26 cellular contexts compared by ENCODE assay signal in the genomic region with DNA sequence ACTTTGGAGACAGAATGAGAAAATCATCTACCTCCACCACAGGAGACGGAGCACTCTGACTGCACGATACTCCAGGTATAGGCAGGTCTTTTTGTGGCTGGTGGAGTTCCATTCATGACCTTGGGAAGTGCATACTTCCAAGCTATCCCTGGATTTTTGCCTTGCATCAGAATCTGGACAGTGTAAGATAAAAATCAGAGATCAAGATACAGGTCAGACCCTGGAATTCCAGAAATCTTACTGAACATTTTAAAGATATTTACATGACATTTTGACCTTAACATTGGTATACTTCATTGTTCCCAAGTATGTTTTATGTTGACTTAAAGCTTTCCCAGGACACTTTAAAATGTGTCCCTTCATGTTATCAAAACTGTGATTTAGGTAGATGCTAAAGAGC.
DNase-seq lines count a peak whose midpoint lies in the region; ATAC-seq, FAIRE-seq and TF ChIP-seq lines count a peak whose summit lies in the region.
"Had no signal": no experiment of that assay in that cellular context is flagged by ENCODE, and none has a peak within 500 bp of the region (broad histone marks: within the 10 kb centered on the region; RNA-seq: fewer than 3 reads in every experiment).

No MANE protein-coding gene starts in this region.

- H3K79me2 ChIP-seq in SK-N-SH (ENCODE audit: insufficient read depth), result no peaks in the 10 kb centered on the region

- H3K27ac ChIP-seq in A549 (peak overlapping the region; percentile 63 to 79; a peak in 5 of 6 replicates), SK-N-SH (ENCODE audit: low read depth in 2 of 2, low read length in 1 of 2) (no peak overlapping the region)
- H3K27ac ChIP-seq: RWPE1, SK-N-MC had no signal

- WGBS in A549 (ENCODE audit: missing lambda C conversion rate), result 68% methylated on average over 2 of the region's 2 CpGs
- 84% methylated on average over 2 of the region's 2 CpGs for WGBS in SK-N-SH (ENCODE audit: low lambda C conversion rate)

- TF ChIP-seq EP300 in A549 (IDR thresholded peaks at IDR 0.05), result peak; percentile 16 to 17; a peak in 1 of 5 replicates
- TF ChIP-seq EP300 in SK-N-SH (IDR thresholded peaks at IDR 0.05; ENCODE audit: borderline replicate concordance in 1 of 2, low read depth in 1 of 2, low read length in 1 of 2), result peak in 1 of 2 experiments; percentile 41; a peak in 1 of 4 replicates

- ATAC-seq in A549 (no peak), Right ventricle myocardium inferior (no peak), HG03196 (IDR thresholded peaks at IDR 0.05; ENCODE audit: unreplicated experiment) (no peak)

- no peaks in the 10 kb centered on the region for H3K27me3 Mint-ChIP-seq in mesothelial cell of epicardium (ENCODE audit: low read depth)

- H2AFZ ChIP-seq in SK-N-SH (ENCODE audit: low read depth), result no peak overlapping the region
- H2AFZ ChIP-seq: PC-9 had no signal

- H3K9me2 ChIP-seq in SK-N-SH, result no peaks in the 10 kb centered on the region

- DNase-seq in A549 (ENCODE audit: low read depth in 1 of 2, low spot score in 1 of 2) (peak in 1 of 2 experiments; percentile 21), EL (peak; percentile 46), SK-N-SH (no peak), mesothelial cell of epicardium (ENCODE audit: low spot score in 2 of 2, unreplicated experiment in 2 of 2) (no peak), Right ventricle myocardium inferior (ENCODE audit: missing footprints) (no peak), NCI-H2081 treated with DMSO at 0.1 percent for 48 hours (lab: John Stamatoyannopoulos, UW) (no peak), NCI-H2029 treated with DMSO at 0.1 percent for 48 hours (lab: John Stamatoyannopoulos, UW) (no peak)
- DNase-seq: 8988T; C1 segment of cervical spinal cord; CD4-positive, alpha-beta memory T cell; COR-L47; DMS79 treated with DMSO at 0.1 percent for 48 hours; NCI-H1092; NCI-H1417 treated with DMSO at 0.1 percent for 48 hours; NCI-H187; NCI-H2107; NCI-H524 treated with DMSO at 0.1 percent for 48 hours; NCI-H82; NK-92 treated with Interleukin-12 subunit alpha and Interleukin-12 subunit beta, amount 100 ng/mL, for 24 hours; SHP77 treated with DMSO at 0.1 percent for 48 hours had no signal

- H3K4me1 ChIP-seq in A549, result peaks cover 75% of the 10 kb centered on the region
- peaks cover 0 to 12% of the 10 kb centered on the region in 2 experiments; a peak in 2 of 4 replicates for H3K4me1 ChIP-seq in SK-N-SH (ENCODE audit: control insufficient read depth in 1 of 2, insufficient read depth in 2 of 2, low read depth in 1 of 2, low read length in 1 of 2)

- TF ChIP-seq CTCF in A549 (IDR thresholded peaks at IDR 0.05) (no peak), SK-N-SH (IDR thresholded peaks at IDR 0.05) (no peak), mesothelial cell of epicardium (IDR thresholded peaks at IDR 0.05; ENCODE audit: unreplicated experiment) (no peak)

- H3K9me3 Mint-ChIP-seq in mesothelial cell of epicardium, result no peaks in the 10 kb centered on the region

- H3K4me1 Mint-ChIP-seq in mesothelial cell of epicardium, result peaks cover 39% of the 10 kb centered on the region
- H3K4me1 Mint-ChIP-seq: CD4-positive, alpha-beta memory T cell had no signal

- H3F3A ChIP-seq in SK-N-SH (replicated peaks; ENCODE audit: insufficient read depth), result peaks cover 15% of the 10 kb centered on the region

- no peak overlapping the region for H3K9ac ChIP-seq in SK-N-SH

- H3K27me3 ChIP-seq in SK-N-SH (ENCODE audit: insufficient read depth), result no peaks in the 10 kb centered on the region

- H3K4me3 ChIP-seq in A549 (no peak overlapping the region), SK-N-SH (ENCODE audit: low read depth in 2 of 2, low read length in 1 of 2) (no peak overlapping the region)
- H3K4me3 ChIP-seq: PC-9, SK-N-MC had no signal

- no peak for TF ChIP-seq POLR2A in A549 (IDR thresholded peaks at IDR 0.05; ENCODE audit: low read length)

- intact Hi-C loops in Right ventricle myocardium inferior (cut with DNase I), result no loop called here

- peak overlapping the region; percentile 42 for H3K27ac Mint-ChIP-seq in mesothelial cell of epicardium
- H3K27ac Mint-ChIP-seq: CD4-positive, alpha-beta memory T cell had no signal

- no peaks in the 10 kb centered on the region for H4K20me1 ChIP-seq in SK-N-SH (ENCODE audit: insufficient read depth)

- no peaks in the 10 kb centered on the region for H3K9me3 ChIP-seq in A549
- no peaks in the 10 kb centered on the region for H3K9me3 ChIP-seq in SK-N-SH

- no peak for TF ChIP-seq RAD21 in A549 (conservative IDR thresholded peaks at IDR 0.05 in 1 of 2, IDR thresholded peaks at IDR 0.05 in 1 of 2)
- TF ChIP-seq RAD21 in SK-N-SH (IDR thresholded peaks at IDR 0.05; ENCODE audit: low read length), result no peak

- POLR2A ChIA-PET in A549 (lab: Yijun Ruan, JAX), result no interaction called here
- POLR2A ChIA-PET in SK-N-SH (lab: Yijun Ruan, JAX), result no interaction called here

- no peak overlapping the region for H3K4me3 Mint-ChIP-seq in mesothelial cell of epicardium
- H3K4me3 Mint-ChIP-seq: CD4-positive, alpha-beta memory T cell had no signal

- CTCF ChIA-PET in A549 (lab: Yijun Ruan, JAX) (interaction anchor here (1.7 to 2.9 kb wide), 2 partner anchors 64 to 285 kb away, joined by 7 to 10 read pairs; no protein-coding TSS in a partner anchor), SK-N-SH (lab: Yijun Ruan, JAX) (no interaction called here)

- peaks cover 1% of the 10 kb centered on the region for H3K36me3 Mint-ChIP-seq in mesothelial cell of epicardium
- H3K36me3 Mint-ChIP-seq: CD4-positive, alpha-beta memory T cell had no signal

- H3K36me3 ChIP-seq in SK-N-SH (replicated peaks in 1 of 2; ENCODE audit: control insufficient read depth in 1 of 2, insufficient read depth in 2 of 2, low read length in 1 of 2), result no peaks in the 10 kb centered on the region

- FAIRE-seq in A549 (lab: Jason Lieb, UNC), result no peak
- FAIRE-seq: GM19239, H54 had no signal

- H3K4me2 ChIP-seq in A549, result peak overlapping the region; percentile 71
- H3K4me2 ChIP-seq in SK-N-SH, result no peak overlapping the region

TF ChIP-seq in A549, 52 proteins besides CTCF, POLR2A, EP300 and RAD21 (continues in another document):
- TF ChIP-seq, protein P1, sequence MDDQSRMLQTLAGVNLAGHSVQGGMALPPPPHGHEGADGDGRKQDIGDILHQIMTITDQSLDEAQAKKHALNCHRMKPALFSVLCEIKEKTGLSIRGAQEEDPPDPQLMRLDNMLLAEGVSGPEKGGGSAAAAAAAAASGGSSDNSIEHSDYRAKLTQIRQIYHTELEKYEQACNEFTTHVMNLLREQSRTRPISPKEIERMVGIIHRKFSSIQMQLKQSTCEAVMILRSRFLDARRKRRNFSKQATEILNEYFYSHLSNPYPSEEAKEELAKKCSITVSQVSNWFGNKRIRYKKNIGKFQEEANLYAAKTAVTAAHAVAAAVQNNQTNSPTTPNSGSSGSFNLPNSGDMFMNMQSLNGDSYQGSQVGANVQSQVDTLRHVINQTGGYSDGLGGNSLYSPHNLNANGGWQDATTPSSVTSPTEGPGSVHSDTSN (IDR thresholded peaks at IDR 0.05), result no peak
- TF ChIP-seq ZSCAN20 (CRISPR knock-in tag; IDR thresholded peaks at IDR 0.05), result no peak
- TF ChIP-seq, protein P2, sequence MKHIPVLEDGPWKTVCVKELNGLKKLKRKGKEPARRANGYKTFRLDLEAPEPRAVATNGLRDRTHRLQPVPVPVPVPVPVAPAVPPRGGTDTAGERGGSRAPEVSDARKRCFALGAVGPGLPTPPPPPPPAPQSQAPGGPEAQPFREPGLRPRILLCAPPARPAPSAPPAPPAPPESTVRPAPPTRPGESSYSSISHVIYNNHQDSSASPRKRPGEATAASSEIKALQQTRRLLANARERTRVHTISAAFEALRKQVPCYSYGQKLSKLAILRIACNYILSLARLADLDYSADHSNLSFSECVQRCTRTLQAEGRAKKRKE (CRISPR knock-in tag; IDR thresholded peaks at IDR 0.05; ENCODE audit: low read depth), result no peak
- no peak for TF ChIP-seq NR3C1 (IDR thresholded peaks at IDR 0.05)
- TF ChIP-seq EHF (CRISPR knock-in tag; IDR thresholded peaks at IDR 0.05), result no peak
- TF ChIP-seq GATA3 (IDR thresholded peaks at IDR 0.05; ENCODE audit: borderline replicate concordance), result peak; percentile 95
- no peak for TF ChIP-seq SREBF2 (IDR thresholded peaks at IDR 0.05)
- TF ChIP-seq HOXB13 (CRISPR knock-in tag; IDR thresholded peaks at IDR 0.05; ENCODE audit: low read depth), result no peak
- TF ChIP-seq HDAC2 (IDR thresholded peaks at IDR 0.05), result no peak
- no peak for TF ChIP-seq ZC3H11A (IDR thresholded peaks at IDR 0.05)

TF ChIP-seq in SK-N-SH, 30 proteins besides CTCF, POLR2A, EP300 and RAD21:
- TF ChIP-seq TCF12 (IDR thresholded peaks at IDR 0.05) (peak; percentile 58), JUND (IDR thresholded peaks at IDR 0.05) (0 out of 2 replicates have a peak, but pooled peaks have one; percentile 7), RXRA (IDR thresholded peaks at IDR 0.05; ENCODE audit: borderline replicate concordance, low read depth) (0 out of 2 replicates have a peak, but pooled peaks have one; percentile 50)
- TF ChIP-seq, protein P3, sequence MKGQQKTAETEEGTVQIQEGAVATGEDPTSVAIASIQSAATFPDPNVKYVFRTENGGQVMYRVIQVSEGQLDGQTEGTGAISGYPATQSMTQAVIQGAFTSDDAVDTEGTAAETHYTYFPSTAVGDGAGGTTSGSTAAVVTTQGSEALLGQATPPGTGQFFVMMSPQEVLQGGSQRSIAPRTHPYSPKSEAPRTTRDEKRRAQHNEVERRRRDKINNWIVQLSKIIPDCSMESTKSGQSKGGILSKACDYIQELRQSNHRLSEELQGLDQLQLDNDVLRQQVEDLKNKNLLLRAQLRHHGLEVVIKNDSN (IDR thresholded peaks at IDR 0.05; ENCODE audit: borderline replicate concordance, low read depth), result no peak
- TF ChIP-seq, protein P1 (IDR thresholded peaks at IDR 0.05), result no peak

Comparison
In these comparisons a context has a peak if more than half of its experiments do, and no peak if none do; other contexts are left out.
1. H3K27ac ChIP-seq: peak in A549 (2 of 2); none in SK-N-SH (0 of 2).
2. Of the 12 proteins assayed by ChIP-seq in both A549 and SK-N-SH: peak only in A549: MAX; only in SK-N-SH: none; in both: none; in neither: 10; mixed calls (peak in some experiments, not most) for 1.